In genomic region chr14:68327231-68327630, GRCh38 we compare ENCODE assay signal across 27 cellular contexts.
"Had no signal": no experiment of that assay in that cellular context is flagged by ENCODE, and none has a peak within 500 bp of the region (broad histone marks: within the 10 kb centered on the region; RNA-seq: fewer than 3 reads in every experiment).

No MANE protein-coding gene starts in this region.

- DNase-seq: activated CD4-positive, alpha-beta T cell treated with anti-CD3 and anti-CD28 coated beads, Interleukin-2, amount 50 U/mL, for 1 hour; activated CD4-positive, CD25-positive, alpha-beta regulatory T cell treated with anti-CD3 and anti-CD28 coated beads, Interleukin-2, amount 50 U/mL, for 72 hours; activated naive CD4-positive, alpha-beta T cell; activated T-cell treated with anti-CD3 and anti-CD28 coated beads, Interleukin-2, amount 50 U/mL, for 24 hours; adrenal gland; brain microvascular endothelial cell; central memory CD4-positive, alpha-beta T cell; dorsolateral prefrontal cortex; gastrocnemius medialis; hypothalamus; mesenchymal stem cell; mucosa of descending colon; occipital lobe; right lobe of liver; small intestine; stimulated activated CD4-positive, alpha-beta T cell treated with anti-CD3 and anti-CD28 coated beads, Interleukin-15, amount 100 ng/mL, for 24 hours; stimulated activated CD8-positive, alpha-beta memory T cell treated with anti-CD3 and anti-CD28 coated beads, Interleukin-4, amount 100 ng/mL, for 48 hours; stimulated activated naive CD4-positive, alpha-beta T cell treated with Interleukin-2 at 50 U/mL for 16 hours had no signal

- H3K27me3 Mint-ChIP-seq: activated naive CD8-positive, alpha-beta T cell; activated T-cell treated with anti-CD3 and anti-CD28 coated beads, Interleukin-2, amount 50 U/mL, for 24 hours; activated T-helper 17 cell treated with anti-CD3 and anti-CD28 coated beads, Interleukin-2, amount 50 U/mL, for 72 hours; type B pancreatic cell had no signal

- H3K4me1 Mint-ChIP-seq: activated T-helper 17 cell treated with anti-CD3 and anti-CD28 coated beads, Interleukin-2, amount 50 U/mL, for 72 hours had no signal

- H3K4me3 ChIP-seq: adrenal gland, ascending aorta, dorsolateral prefrontal cortex, esophagus muscularis mucosa, gastrocnemius medialis, mucosa of descending colon, right lobe of liver, thoracic aorta, vagina had no signal

- H3K36me3 ChIP-seq: adrenal gland, ascending aorta, brain microvascular endothelial cell, esophagus muscularis mucosa, gastrocnemius medialis, right lobe of liver, thoracic aorta, vagina had no signal

- H3K27ac ChIP-seq: adrenal gland, ascending aorta, brain microvascular endothelial cell, esophagus muscularis mucosa, gastrocnemius medialis, right lobe of liver, thoracic aorta, vagina had no signal

- ATAC-seq: activated T-helper 17 cell treated with anti-CD3 and anti-CD28 coated beads, Interleukin-2, amount 50 U/mL, for 72 hours; gastrocnemius medialis; mucosa of descending colon had no signal

- H3K27ac Mint-ChIP-seq: activated naive CD8-positive, alpha-beta T cell; activated T-cell treated with anti-CD3 and anti-CD28 coated beads, Interleukin-2, amount 50 U/mL, for 24 hours; activated T-helper 17 cell treated with anti-CD3 and anti-CD28 coated beads, Interleukin-2, amount 50 U/mL, for 72 hours; type B pancreatic cell had no signal

- H3K4me3 Mint-ChIP-seq: activated naive CD8-positive, alpha-beta T cell; activated T-cell treated with anti-CD3 and anti-CD28 coated beads, Interleukin-2, amount 50 U/mL, for 24 hours; activated T-helper 17 cell treated with anti-CD3 and anti-CD28 coated beads, Interleukin-2, amount 50 U/mL, for 72 hours; neural crest cell; type B pancreatic cell had no signal

- H3K9me3 Mint-ChIP-seq: activated T-cell treated with anti-CD3 and anti-CD28 coated beads, Interleukin-2, amount 50 U/mL, for 24 hours; activated T-helper 17 cell treated with anti-CD3 and anti-CD28 coated beads, Interleukin-2, amount 50 U/mL, for 72 hours; type B pancreatic cell had no signal

- H3K4me1 ChIP-seq: adrenal gland, right lobe of liver, vagina had no signal

- FAIRE-seq: islet of Langerhans had no signal

- H3K9me3 ChIP-seq: adrenal gland, ascending aorta, esophagus muscularis mucosa, gastrocnemius medialis, mucosa of descending colon, right lobe of liver, thoracic aorta, vagina had no signal

- H3K27me3 ChIP-seq: adrenal gland, ascending aorta, brain microvascular endothelial cell, dorsolateral prefrontal cortex, esophagus muscularis mucosa, gastrocnemius medialis, right lobe of liver, vagina had no signal
